16 cellular contexts compared by ENCODE assay signal in the genomic region with DNA sequence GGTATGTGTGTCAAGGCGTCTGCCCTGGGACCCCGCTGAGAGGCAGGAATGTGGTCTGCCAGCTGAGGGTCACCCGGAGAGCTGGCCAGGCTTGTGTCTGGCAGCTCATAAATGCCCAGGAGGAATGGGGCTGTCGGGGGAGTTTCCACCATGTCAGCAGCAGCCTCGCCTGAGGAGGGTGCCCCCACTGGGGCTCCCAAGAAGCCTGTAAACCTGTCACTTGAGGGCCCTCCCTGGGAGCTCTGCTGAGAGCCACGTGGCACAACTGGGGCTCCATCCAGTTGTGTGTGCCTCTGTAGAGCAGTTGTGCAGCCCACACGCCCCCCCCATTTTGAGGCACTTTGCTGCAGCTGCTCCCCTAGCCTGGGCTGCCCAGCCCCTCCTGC.
DNase-seq lines count a peak whose midpoint lies in the region; ATAC-seq, FAIRE-seq and TF ChIP-seq lines count a peak whose summit lies in the region.
"Had no signal": no experiment of that assay in that cellular context is flagged by ENCODE, and none has a peak within 500 bp of the region (broad histone marks: within the 10 kb centered on the region; RNA-seq: fewer than 3 reads in every experiment).

No MANE protein-coding gene starts in this region.

- H3K36me3 ChIP-seq in HEK293 (ENCODE audit: control insufficient read depth in 2 of 2, insufficient read depth in 1 of 2, low read length in 2 of 2), result no peaks in the 10 kb centered on the region
- no peaks in the 10 kb centered on the region for H3K36me3 ChIP-seq in H1 (ENCODE audit: control insufficient read depth in 2 of 4, insufficient read depth in 4 of 4, low read length in 3 of 4)
- H3K36me3 ChIP-seq in psoas muscle (ENCODE audit: insufficient read depth in 1 of 2, low read depth in 1 of 2), result no peaks in the 10 kb centered on the region
- H3K36me3 ChIP-seq in tibial artery, result no peaks in the 10 kb centered on the region

- no peaks in the 10 kb centered on the region for H3K23me2 ChIP-seq in H1 (ENCODE audit: low read depth, low read length)

- H3K4ac ChIP-seq in H1 (replicated peaks; ENCODE audit: insufficient read length, low read depth, low read length), result no peak overlapping the region

- no peak overlapping the region for H3K4me3 ChIP-seq in HEK293 (ENCODE audit: low read depth, low read length)
- H3K4me3 ChIP-seq in H1 (ENCODE audit: extremely low read depth in 1 of 4, insufficient read depth in 2 of 4, low read depth in 3 of 4, low read length in 4 of 4), result no peak overlapping the region
- no peak overlapping the region for H3K4me3 ChIP-seq in psoas muscle
- no peak overlapping the region for H3K4me3 ChIP-seq in tibial artery

- H3K4me2 ChIP-seq in H1 (ENCODE audit: insufficient read depth in 1 of 2, low read depth in 2 of 2, low read length in 2 of 2), result no peak overlapping the region

- DNase-seq in NCI-H69 (lab: John Stamatoyannopoulos, UW) (peak; percentile 24), H1 (ENCODE audit: low read depth in 1 of 2, low spot score in 2 of 2) (no peak), psoas muscle (peak in 1 of 2 donors; percentile 49), tibial artery (no peak), NCI-H1694 treated with DMSO at 0.1 percent for 48 hours (lab: John Stamatoyannopoulos, UW) (no peak), AG08395 (ENCODE audit: low spot score) (no peak)
- no peak for DNase-seq in effector CD4-positive, alpha-beta T cell
- DNase-seq: NCI-H1048; NCI-H1436 treated with DMSO at 0.1 percent for 48 hours; NCI-H2081; NCI-H524 treated with DMSO at 0.1 percent for 48 hours; NK-92 treated with Interleukin-12 subunit alpha and Interleukin-12 subunit beta, amount 100 ng/mL, for 24 hours; SW 1271 had no signal

- no peak overlapping the region for H3K14ac ChIP-seq in H1 (ENCODE audit: insufficient read length)

- H3K27ac ChIP-seq in HEK293 (ENCODE audit: extremely low read depth, low read depth, low read length), result no peak overlapping the region
- no peak overlapping the region for H3K27ac ChIP-seq in H1 (ENCODE audit: low read depth, low read length)
- H3K27ac ChIP-seq in psoas muscle, result peak overlapping the region; percentile 46
- H3K27ac ChIP-seq in tibial artery, result no peak overlapping the region
- H3K27ac ChIP-seq: RWPE1 had no signal

- H2AFZ ChIP-seq in H1 (ENCODE audit: low read length), result no peak overlapping the region

- POLR2A ChIA-PET in HEK293 (lab: Yijun Ruan, JAX), result no interaction called here
- POLR2A ChIA-PET in H1 (lab: Charles Lee; ENCODE audit: partially characterized antibody), result interaction anchor here (0.9 kb wide), 1 partner anchor 21 kb away, joined by 3 read pairs; no protein-coding TSS in a partner anchor

- 73% methylated on average over 7 of the region's 7 CpGs; no CpG with 5 or more reads in 1 of the 2 experiments for WGBS in H1 (ENCODE audit: extremely low coverage in 1 of 2, insufficient coverage in 1 of 2, insufficient read length in 1 of 2, insufficient replicate concordance in 2 of 2, low coverage in 1 of 2, low lambda C conversion rate in 2 of 2, missing lambda C conversion rate in 1 of 2), 2 experiments
- WGBS in psoas muscle, 3 donors, result 22 to 26% (median 23%) methylated on average over 4 to 7 of the region's 7 CpGs

- H4K91ac ChIP-seq in H1 (replicated peaks; ENCODE audit: insufficient read length, low read length), result no peak overlapping the region

- peak in 3 of 4 donors; percentile 14 to 31 (median 28) for ATAC-seq in psoas muscle

- H3K23ac ChIP-seq in H1 (ENCODE audit: insufficient read length), result no peak overlapping the region

- no peak for FAIRE-seq in H1 (lab: Jason Lieb, UNC)

- H3K4me1 ChIP-seq in HEK293 (ENCODE audit: control insufficient read depth, insufficient read depth, low read length) (no peaks in the 10 kb centered on the region), H1 (replicated peaks in 1 of 4; ENCODE audit: control insufficient read depth in 3 of 4, insufficient read depth in 4 of 4, low read length in 3 of 4) (no peaks in the 10 kb centered on the region; a peak in 1 of 7 replicates), psoas muscle (peaks cover 18% of the 10 kb centered on the region), tibial artery (no peaks in the 10 kb centered on the region)
- H3K4me1 ChIP-seq: Caco-2 had no signal

- no peaks in the 10 kb centered on the region for H3K79me1 ChIP-seq in H1 (ENCODE audit: low read depth, low read length)

- intact Hi-C loops in psoas muscle (cut with DNase I), result no loop called here
- intact Hi-C loops in tibial artery (cut with DNase I; ENCODE audit: low total_unique reads), result no loop called here

- no peak for TF ChIP-seq RAD21 in H1 (IDR thresholded peaks at IDR 0.05 in 1 of 2, conservative IDR thresholded peaks at IDR 0.05 in 1 of 2; ENCODE audit: low read depth in 2 of 2, low read length in 2 of 2)

- H3K18ac ChIP-seq in H1 (ENCODE audit: extremely low read depth, low read length), result no peak overlapping the region

- H2AK5ac ChIP-seq in H1 (ENCODE audit: low read depth, low read length), result peak overlapping the region; percentile 56; the same call in 1 of the 2 replicates

- H2BK12ac ChIP-seq in H1 (ENCODE audit: low read depth, low read length), result 0 out of 2 replicates have a peak overlapping the region, but pooled peaks have one; percentile 29

- TF ChIP-seq EP300 in H1 (IDR thresholded peaks at IDR 0.05; ENCODE audit: borderline replicate concordance in 1 of 2, low read depth in 2 of 2, low read length in 2 of 2), result no peak

- TF ChIP-seq POLR2A in H1 (IDR thresholded peaks at IDR 0.05; ENCODE audit: control extremely low read depth in 1 of 2, low read depth in 2 of 2, low read length in 2 of 2), result no peak

- no peaks in the 10 kb centered on the region; a peak in 2 of 7 replicates for H3K27me3 ChIP-seq in H1 (replicated peaks in 1 of 4; ENCODE audit: control insufficient read depth in 3 of 4, extremely low read depth in 1 of 4, insufficient read depth in 3 of 4, low read length in 3 of 4)
- H3K27me3 ChIP-seq in psoas muscle (ENCODE audit: insufficient read depth in 3 of 3, low read length in 2 of 3), result no peaks in the 10 kb centered on the region
- H3K27me3 ChIP-seq in tibial artery, result peaks cover 0 to 33% of the 10 kb centered on the region in 2 donors

- TF ChIP-seq CTCF in HEK293 (tag by site-specific recombination; IDR thresholded peaks at IDR 0.05), result no peak
- TF ChIP-seq CTCF in H1 (IDR thresholded peaks at IDR 0.05; ENCODE audit: control extremely low read depth in 1 of 3, insufficient read depth in 1 of 3, low read depth in 1 of 3, low read length in 3 of 3), result no peak
- TF ChIP-seq CTCF in psoas muscle (IDR thresholded peaks at IDR 0.05), result no peak
- no peak for TF ChIP-seq CTCF in tibial artery (IDR thresholded peaks at IDR 0.05)

- H3K79me2 ChIP-seq in H1 (ENCODE audit: control insufficient read depth in 1 of 2, insufficient read depth in 2 of 2, low read length in 2 of 2), result no peaks in the 10 kb centered on the region

- H2BK120ac ChIP-seq in H1 (replicated peaks; ENCODE audit: low read depth, low read length), result no peak overlapping the region

- H3K9me3 ChIP-seq in HEK293 (ENCODE audit: control insufficient read depth, insufficient read depth, low read depth, low read length) (no peaks in the 10 kb centered on the region), H1 (ENCODE audit: insufficient read depth in 2 of 2, low read depth in 1 of 2, low read length in 1 of 2) (no peaks in the 10 kb centered on the region; a peak in 1 of 4 replicates), psoas muscle (no peaks in the 10 kb centered on the region), tibial artery (no peaks in the 10 kb centered on the region)
- H3K9me3 ChIP-seq: Caco-2 had no signal

- no peak overlapping the region for H3K56ac ChIP-seq in H1 (replicated peaks; ENCODE audit: insufficient read length, low read depth, low read length)

- H2BK15ac ChIP-seq in H1 (ENCODE audit: low read length), result no peak overlapping the region

- no peak overlapping the region for H4K5ac ChIP-seq in H1 (ENCODE audit: insufficient read length, low read depth, low read length)

- no peak overlapping the region for H3K9ac ChIP-seq in H1 (replicated peaks in 1 of 4; ENCODE audit: extremely low read depth in 1 of 4, low read depth in 3 of 4, low read length in 3 of 4)

- no peak overlapping the region for H2BK5ac ChIP-seq in H1 (ENCODE audit: low read depth, low read length)

- peaks cover 0 to 2% of the 10 kb centered on the region in 2 experiments for H4K20me1 ChIP-seq in H1 (replicated peaks in 1 of 2; ENCODE audit: control insufficient read depth in 1 of 2, insufficient read depth in 2 of 2, low read length in 2 of 2)

- H4K8ac ChIP-seq in H1 (ENCODE audit: extremely low read depth, insufficient read depth, low read length), result peak overlapping the region; percentile 32; the same call in 1 of the 2 replicates

- CTCF ChIA-PET in HEK293 (lab: Yijun Ruan, JAX) (interaction anchor here (0.6 to 3.6 kb wide), 32 partner anchors 9 to 729 kb away, joined by 3 to 41 read pairs (median 4); partner anchors contain the start of genes ATP5MK, CALHM3, NEURL1 and PDCD11), H1 (lab: Charles Lee; ENCODE audit: partially characterized antibody) (interaction anchor here (0.7 to 8.0 kb wide), 55 partner anchors 9 to 464 kb away, joined by 3 to 134 read pairs (median 5); partner anchors contain the start of genes CALHM1, CALHM3 and NEURL1)

- H2BK20ac ChIP-seq in H1 (ENCODE audit: low read length), result no peak overlapping the region

TF ChIP-seq in HEK293, 187 proteins besides CTCF, POLR2A, EP300 and RAD21:
- TF ChIP-seq PRDM1 (tag by site-specific recombination; IDR thresholded peaks at IDR 0.05) (no peak), ZNF341 (tag by site-specific recombination; IDR thresholded peaks at IDR 0.05; ENCODE audit: low read depth) (no peak), ZNF423 (tag by site-specific recombination; IDR thresholded peaks at IDR 0.05) (0 out of 2 replicates have a peak, but pooled peaks have one; percentile 47), ZIC2 (tag by site-specific recombination; IDR thresholded peaks at IDR 0.05) (peak; percentile 97), GLIS1 (tag by site-specific recombination; IDR thresholded peaks at IDR 0.05) (peak; percentile 98), GLIS2 (tag by site-specific recombination; IDR thresholded peaks at IDR 0.05) (peak; percentile 54; the same call in 1 of the 2 replicates)

TF ChIP-seq in H1, 55 proteins besides CTCF, POLR2A, EP300 and RAD21:
- no peak for TF ChIP-seq TAF7 (optimal IDR thresholded peaks at IDR 0.05; ENCODE audit: borderline replicate concordance, low read depth, low read length)
- TF ChIP-seq TEAD4 (IDR thresholded peaks at IDR 0.05; ENCODE audit: low read depth, low read length), result 0 out of 2 replicates have a peak, but pooled peaks have one; percentile 5
